ENCODE assay signal across 8 cellular contexts in genomic region chr2:26068602-26069298, GRCh38. TPM values are rescaled to one million over a fixed set of nuclear protein-coding genes. Genes with fewer than 3 reads are reported as not detected.
A peak's percentile ranks its signal among the peaks of the same experiment; 100 is the strongest.
DNase-seq lines count a peak whose midpoint lies in the region; ATAC-seq, FAIRE-seq and TF ChIP-seq lines count a peak whose summit lies in the region.

No MANE protein-coding gene starts in this region.

- peak; percentile 75 for ATAC-seq in GM19397 (IDR thresholded peaks at IDR 0.05; ENCODE audit: unreplicated experiment)
- ATAC-seq in HG03442 (IDR thresholded peaks at IDR 0.05; ENCODE audit: unreplicated experiment), result peak; percentile 69
- peak; percentile 85 for ATAC-seq in omental fat pad (ENCODE audit: low FRiP score)

- peak; percentile 92 for FAIRE-seq in D721Med (lab: Jason Lieb, UNC)

- peak overlapping the region in 23 of 59 donors; percentile 0 to 62 (median 14) for H3K27ac ChIP-seq in dorsolateral prefrontal cortex

- no peaks in the 10 kb centered on the region for H3K27me3 ChIP-seq in dorsolateral prefrontal cortex

- H3K4me3 ChIP-seq in choroid plexus epithelial cell (ENCODE audit: low read depth, low read length), result no peak overlapping the region
- H3K4me3 ChIP-seq in dorsolateral prefrontal cortex, result no peak overlapping the region

- no peak for TF ChIP-seq CTCF in D721Med (IDR thresholded peaks at IDR 0.05; ENCODE audit: insufficient read depth, missing control alignments)
- TF ChIP-seq CTCF in choroid plexus epithelial cell (conservative IDR thresholded peaks at IDR 0.05; ENCODE audit: low read depth, low read length), result no peak
- TF ChIP-seq CTCF in omental fat pad (IDR thresholded peaks at IDR 0.05), result no peak
- TF ChIP-seq CTCF in dorsolateral prefrontal cortex (IDR thresholded peaks at IDR 0.05 in 54 of 56, conservative IDR thresholded peaks at IDR 0.05 in 2 of 56; ENCODE audit: low read depth in 1 of 56, partially characterized antibody in 56 of 56), result no peak

- intact Hi-C loops in dorsolateral prefrontal cortex (cut with DNase I), result no loop called here

- DNase-seq in D721Med (ENCODE audit: insufficient read length, low spot score) (no peak), SKM-1 treated with dmso at 0.1 percent for 144 hours (lab: John Stamatoyannopoulos, UW; ENCODE audit: unreplicated experiment) (peak; percentile 62), choroid plexus epithelial cell (ENCODE audit: low read depth) (peak; percentile 84), omental fat pad (ENCODE audit: low spot score) (no peak), HuH-7 (ENCODE audit: low spot score) (no peak), dorsolateral prefrontal cortex (no peak)

RNA-seq across cellular contexts. Expression of gene RAB10, which starts 34.9 kb away (rescaled TPM):
- total RNA-seq in omental fat pad (100 to 1,000 TPM in 1 of 4 donors, 10 to 100 TPM in 3; 78.3 to 115 (median 86.1) TPM), dorsolateral prefrontal cortex (100 to 1,000 TPM in 104 of 120 experiments, 10 to 100 TPM in 16; 88.3 to 149 (median 112) TPM)

Comparison
In these comparisons a context has a peak if more than half of its experiments do, and no peak if none do; other contexts are left out.
1. DNase-seq: peak in SKM-1 treated with dmso at 0.1 percent for 144 hours (single experiment) and choroid plexus epithelial cell (single experiment); none in D721Med (single experiment), omental fat pad (single experiment), HuH-7 (single experiment) and dorsolateral prefrontal cortex (0 of 10).
2. Peak in every context shown above with its lines, with median percentiles within 50 percentile points of each other: ATAC-seq.